ENCODE assay signal across 19 cellular contexts in genomic region chr6:132214716-132215115, GRCh38.
DNase-seq lines count a peak whose midpoint lies in the region; ATAC-seq and TF ChIP-seq lines count a peak whose summit lies in the region.
"Had no signal": no experiment of that assay in that cellular context is flagged by ENCODE, and none has a peak within 500 bp of the region (broad histone marks: within the 10 kb centered on the region; RNA-seq: fewer than 3 reads in every experiment).

No MANE protein-coding gene starts in this region.

- in situ Hi-C loops in GM23248 (cut with MboI): loop anchor here (25.0 kb wide), 1 partner anchor 252 kb away; the partner anchor contains the start of gene CCN2

- H4K20me1 ChIP-seq in GM23248 (ENCODE audit: insufficient read depth) (no peaks in the 10 kb centered on the region), OCI-LY7 (ENCODE audit: insufficient read depth, low read length) (no peaks in the 10 kb centered on the region)
- H4K20me1 ChIP-seq: BLaER1 had no signal

- no peak overlapping the region for H3K4me3 ChIP-seq in GM23248
- no peak overlapping the region for H3K4me3 ChIP-seq in OCI-LY7 (ENCODE audit: low read depth, low read length, poor library complexity, severe bottlenecking)
- H3K4me3 ChIP-seq: BLaER1 had no signal

- POLR2A ChIA-PET in OCI-LY7 (lab: Charles Lee): interaction anchor here (0.7 kb wide), 1 partner anchor 51 kb away, joined by 5 read pairs; no protein-coding TSS in a partner anchor

- no peaks in the 10 kb centered on the region for H3K79me2 ChIP-seq in GM23248 (ENCODE audit: insufficient read depth)
- H3K79me2 ChIP-seq in OCI-LY7 (ENCODE audit: insufficient read depth, low read depth, low read length): no peaks in the 10 kb centered on the region

- H3K36me3 ChIP-seq in GM23248 (ENCODE audit: low read depth): no peaks in the 10 kb centered on the region
- no peaks in the 10 kb centered on the region for H3K36me3 ChIP-seq in OCI-LY7 (ENCODE audit: insufficient read depth, low read length)
- H3K36me3 ChIP-seq: BLaER1 had no signal

- H2AFZ ChIP-seq in GM23248: no peak overlapping the region
- H2AFZ ChIP-seq in OCI-LY7 (ENCODE audit: low read length): peak overlapping the region; percentile 7; the same call in 1 of the 2 replicates

- H3K9me3 ChIP-seq in GM23248 (ENCODE audit: low read depth): no peaks in the 10 kb centered on the region
- H3K9me3 ChIP-seq in OCI-LY7 (ENCODE audit: low read length): no peaks in the 10 kb centered on the region
- H3K9me3 ChIP-seq: SK-N-SH had no signal

- H3F3A ChIP-seq in GM23248 (ENCODE audit: insufficient read depth): no peaks in the 10 kb centered on the region

- H3K4me2 ChIP-seq in GM23248 (ENCODE audit: unreplicated experiment) (no peak overlapping the region), OCI-LY7 (ENCODE audit: low read length) (no peak overlapping the region)
- H3K4me2 ChIP-seq: BLaER1 had no signal

- H3K27ac ChIP-seq in GM23248 (no peak overlapping the region), OCI-LY7 (ENCODE audit: low read depth, low read length, poor library complexity, severe bottlenecking) (no peak overlapping the region)
- H3K27ac ChIP-seq: BLaER1 had no signal

- intact Hi-C loops in OCI-LY7 (cut with micrococcal nuclease; ENCODE audit: unreplicated experiment) (no loop called here), posterior vena cava (cut with DNase I) (loop anchor here (5.0 to 10.0 kb wide), 3 partner anchors 50 to 292 kb away; no protein-coding TSS in a partner anchor)

- CTCF ChIA-PET in OCI-LY7 (lab: Charles Lee; ENCODE audit: unreplicated experiment): no interaction called here

- no peak overlapping the region for H3K9ac ChIP-seq in GM23248
- H3K9ac ChIP-seq: BLaER1, SK-N-SH had no signal

- H3K9me2 ChIP-seq in GM23248 (ENCODE audit: insufficient read depth) (no peaks in the 10 kb centered on the region), OCI-LY7 (ENCODE audit: insufficient read depth, low read length) (no peaks in the 10 kb centered on the region)
- H3K9me2 ChIP-seq: SK-N-SH had no signal

- no TSS peak for BruUV-seq in OCI-LY7 (replicated peaks; lab: Mats Ljungman, UMichigan)

- H3K27me3 ChIP-seq in GM23248 (replicated peaks; ENCODE audit: insufficient read depth): no peaks in the 10 kb centered on the region
- H3K27me3 ChIP-seq: BLaER1 had no signal

- DNase-seq in GM23248 (peak; percentile 34), OCI-LY7 (ENCODE audit: low spot score) (no peak), kidney glomerular epithelial cell (lab: John Stamatoyannopoulos, UW) (peak; percentile 55), posterior vena cava (ENCODE audit: low spot score) (peak; percentile 41), RKO (ENCODE audit: low spot score) (no peak)
- DNase-seq: CD4-positive, CD25-positive, alpha-beta regulatory T cell; DMS153; DND-41; Karpas-422; NCI-H1105; NCI-H1436 treated with DMSO at 0.1 percent for 48 hours; NCI-H187 treated with DMSO at 0.1 percent for 48 hours; NCI-H2107; NCI-H82; SK-N-SH had no signal

- TF ChIP-seq CTCF in OCI-LY7 (conservative IDR thresholded peaks at IDR 0.05; ENCODE audit: low read length): no peak

- no peak for ATAC-seq in HG03139 (IDR thresholded peaks at IDR 0.05; ENCODE audit: unreplicated experiment)
- ATAC-seq in GM19351 (IDR thresholded peaks at IDR 0.05; ENCODE audit: unreplicated experiment): no peak
- ATAC-seq: Panc1 had no signal

- H3K4me1 ChIP-seq in GM23248 (ENCODE audit: insufficient read depth): peaks cover 2% of the 10 kb centered on the region; the same call in 1 of the 2 replicates
- no peaks in the 10 kb centered on the region for H3K4me1 ChIP-seq in OCI-LY7 (ENCODE audit: insufficient read depth, low read length, poor library complexity, severe bottlenecking)
- H3K4me1 ChIP-seq: BLaER1 had no signal

- 51 to 53% methylated on average over 2 of the region's 2 CpGs for WGBS in GM23248 (ENCODE audit: low coverage in 1 of 2, low lambda C conversion rate in 2 of 2, missing lambda C conversion rate in 2 of 2), 2 experiments

Comparison
In these comparisons a context has a peak if more than half of its experiments do, and no peak if none do; other contexts are left out.
1. DNase-seq: peak in GM23248 (single experiment), kidney glomerular epithelial cell (single experiment) and posterior vena cava (single experiment); none in OCI-LY7 (single experiment) and RKO (single experiment).